17 cellular contexts compared by ENCODE assay signal in the genomic region with DNA sequence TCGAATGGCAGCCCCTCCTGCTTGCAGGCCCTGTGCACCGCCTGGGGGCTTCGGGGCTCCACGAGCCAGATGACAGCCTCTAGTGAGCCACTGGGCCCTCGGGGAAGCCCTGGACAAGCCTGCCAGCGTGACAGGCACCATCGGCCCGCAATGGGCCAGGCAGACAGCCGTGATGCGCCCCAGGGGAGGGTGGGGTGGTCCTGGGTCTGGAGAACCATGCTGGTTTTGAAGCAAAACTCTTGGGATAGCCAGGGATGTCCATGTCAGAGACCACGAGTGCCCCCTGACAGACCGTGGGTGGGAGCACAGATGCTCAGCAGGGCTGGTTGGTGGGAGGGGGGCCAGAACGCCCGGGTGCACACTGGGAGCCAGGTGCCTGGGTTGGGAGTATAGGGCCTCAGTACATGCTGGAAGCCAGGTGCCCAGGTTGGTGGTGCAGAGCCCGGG.
A peak's percentile ranks its signal among the peaks of the same experiment; 100 is the strongest.
DNase-seq lines count a peak whose midpoint lies in the region; ATAC-seq and TF ChIP-seq lines count a peak whose summit lies in the region.
"Had no signal": no experiment of that assay in that cellular context is flagged by ENCODE, and none has a peak within 500 bp of the region (broad histone marks: within the 10 kb centered on the region; RNA-seq: fewer than 3 reads in every experiment).

No MANE protein-coding gene starts in this region.

- DNase-seq in SK-N-SH (peak; percentile 86), HFFc6 (no peak)
- no peak for DNase-seq in stimulated activated effector memory CD8-positive, alpha-beta T cell treated with anti-CD3 and anti-CD28 coated beads, Interleukin-12 subunit alpha, Interleukin-12 subunit beta, amount 100 ng/mL, for 72 hours (ENCODE audit: low spot score in 2 of 2)
- DNase-seq: C1 segment of cervical spinal cord; Calu3; CD4-positive, alpha-beta memory T cell; COR-L47; DMS53; DMS79 treated with DMSO at 0.1 percent for 48 hours; GOT3 had no signal

- H3K27ac Mint-ChIP-seq in stimulated activated effector memory CD8-positive, alpha-beta T cell treated with anti-CD3 and anti-CD28 coated beads, Interleukin-12 subunit alpha, Interleukin-12 subunit beta, amount 100 ng/mL, for 72 hours = peak overlapping the region; percentile 82
- no peak overlapping the region for H3K27ac Mint-ChIP-seq in HFFc6
- H3K27ac Mint-ChIP-seq: B cell had no signal

- no peak overlapping the region for H2AFZ ChIP-seq in SK-N-SH (ENCODE audit: low read depth)

- POLR2A ChIA-PET in SK-N-SH (lab: Yijun Ruan, JAX) = no interaction called here

- CTCF ChIA-PET in SK-N-SH (lab: Yijun Ruan, JAX) = no interaction called here

- H3K9me2 ChIP-seq in SK-N-SH = no peaks in the 10 kb centered on the region

- H3K9ac ChIP-seq in SK-N-SH = no peak overlapping the region

- no peaks in the 10 kb centered on the region for H3K79me2 ChIP-seq in SK-N-SH (ENCODE audit: insufficient read depth)

- no peaks in the 10 kb centered on the region for H3K9me3 ChIP-seq in SK-N-SH
- H3K9me3 ChIP-seq: HAP-1 had no signal

- H3K27me3 Mint-ChIP-seq in HFFc6 (ENCODE audit: insufficient read depth) = no peaks in the 10 kb centered on the region; the same call in 1 of the 2 replicates
- H3K27me3 Mint-ChIP-seq: B cell; CD4-positive, alpha-beta memory T cell had no signal

- no peak overlapping the region for H3K4me2 ChIP-seq in SK-N-SH

- 0 out of 2 replicates have a peak, but pooled peaks have one; percentile 11 for TF ChIP-seq RAD21 in SK-N-SH (IDR thresholded peaks at IDR 0.05; ENCODE audit: low read length)

- H3K27ac ChIP-seq in SK-N-SH (ENCODE audit: low read depth in 2 of 2, low read length in 1 of 2) = peak overlapping the region in 1 of 2 experiments; percentile 53; a peak in 2 of 4 replicates
- H3K27ac ChIP-seq: 22Rv1 had no signal

- no peaks in the 10 kb centered on the region for H4K20me1 ChIP-seq in SK-N-SH (ENCODE audit: insufficient read depth)

- H3K36me3 ChIP-seq in SK-N-SH (replicated peaks in 1 of 2; ENCODE audit: control insufficient read depth in 1 of 2, insufficient read depth in 2 of 2, low read length in 1 of 2) = no peaks in the 10 kb centered on the region
- H3K36me3 ChIP-seq: HAP-1 had no signal

- 72% methylated on average over 11 of the region's 15 CpGs for WGBS in SK-N-SH (ENCODE audit: low lambda C conversion rate)

- no peak overlapping the region for H3K4me3 ChIP-seq in SK-N-SH (ENCODE audit: low read depth in 2 of 2, low read length in 1 of 2)
- H3K4me3 ChIP-seq: HAP-1 had no signal

- ATAC-seq in SK-N-SH treated with all-trans-retinoic acid at 6 μM for 48 hours (no peak), esophagus mucosa (peak; percentile 15), GM21723 (IDR thresholded peaks at IDR 0.05; ENCODE audit: unreplicated experiment) (no peak)
- no peak for ATAC-seq in stimulated activated effector memory CD8-positive, alpha-beta T cell treated with anti-CD3 and anti-CD28 coated beads, Interleukin-12 subunit alpha, Interleukin-12 subunit beta, amount 100 ng/mL, for 72 hours
- ATAC-seq in activated CD4-positive, CD25-positive, alpha-beta regulatory T cell treated with anti-CD3 and anti-CD28 coated beads, Interleukin-2, amount 50 U/mL, for 24 hours = no peak

- no peak for TF ChIP-seq CTCF in SK-N-SH (IDR thresholded peaks at IDR 0.05)
- TF ChIP-seq CTCF in HFFc6 (IDR thresholded peaks at IDR 0.05) = no peak

- TF ChIP-seq EP300 in SK-N-SH (IDR thresholded peaks at IDR 0.05; ENCODE audit: borderline replicate concordance in 1 of 2, low read depth in 1 of 2, low read length in 1 of 2) = peak in 1 of 2 experiments; percentile 10; a peak in 1 of 4 replicates

- no peaks in the 10 kb centered on the region for H3K27me3 ChIP-seq in SK-N-SH (ENCODE audit: insufficient read depth)

- H3K9me3 Mint-ChIP-seq in stimulated activated effector memory CD8-positive, alpha-beta T cell treated with anti-CD3 and anti-CD28 coated beads, Interleukin-12 subunit alpha, Interleukin-12 subunit beta, amount 100 ng/mL, for 72 hours = no peaks in the 10 kb centered on the region
- peaks cover 8% of the 10 kb centered on the region for H3K9me3 Mint-ChIP-seq in HFFc6
- H3K9me3 Mint-ChIP-seq: CD4-positive, alpha-beta memory T cell had no signal

- no peak overlapping the region for H3K4me3 Mint-ChIP-seq in stimulated activated effector memory CD8-positive, alpha-beta T cell treated with anti-CD3 and anti-CD28 coated beads, Interleukin-12 subunit alpha, Interleukin-12 subunit beta, amount 100 ng/mL, for 72 hours
- no peak overlapping the region for H3K4me3 Mint-ChIP-seq in HFFc6
- H3K4me3 Mint-ChIP-seq: B cell; CD4-positive, alpha-beta memory T cell had no signal

- H3K4me1 ChIP-seq in SK-N-SH (ENCODE audit: control insufficient read depth in 1 of 2, insufficient read depth in 2 of 2, low read depth in 1 of 2, low read length in 1 of 2) = peaks cover 0 to 29% of the 10 kb centered on the region in 2 experiments; a peak in 1 of 4 replicates
- H3K4me1 ChIP-seq: HAP-1 had no signal

- no peaks in the 10 kb centered on the region for H3F3A ChIP-seq in SK-N-SH (replicated peaks; ENCODE audit: insufficient read depth)

- H3K4me1 Mint-ChIP-seq in stimulated activated effector memory CD8-positive, alpha-beta T cell treated with anti-CD3 and anti-CD28 coated beads, Interleukin-12 subunit alpha, Interleukin-12 subunit beta, amount 100 ng/mL, for 72 hours = peaks cover 22% of the 10 kb centered on the region
- H3K4me1 Mint-ChIP-seq in HFFc6 (ENCODE audit: low read depth) = no peaks in the 10 kb centered on the region

- no peaks in the 10 kb centered on the region for H3K36me3 Mint-ChIP-seq in stimulated activated effector memory CD8-positive, alpha-beta T cell treated with anti-CD3 and anti-CD28 coated beads, Interleukin-12 subunit alpha, Interleukin-12 subunit beta, amount 100 ng/mL, for 72 hours
- H3K36me3 Mint-ChIP-seq in HFFc6 (ENCODE audit: low read depth) = no peaks in the 10 kb centered on the region; the same call in 1 of the 2 replicates

TF ChIP-seq in SK-N-SH, 30 proteins besides CTCF, POLR2A, EP300 and RAD21 (continues in another document):
- no peak for TF ChIP-seq GABPA (IDR thresholded peaks at IDR 0.05; ENCODE audit: low read depth)
- TF ChIP-seq RFX5 (IDR thresholded peaks at IDR 0.05; ENCODE audit: low read length) = no peak
- no peak for TF ChIP-seq NRF1 (IDR thresholded peaks at IDR 0.05; ENCODE audit: low read depth, low read length)
- no peak for TF ChIP-seq FOXM1 (IDR thresholded peaks at IDR 0.05; ENCODE audit: low read depth)
- no peak for TF ChIP-seq SIN3A (IDR thresholded peaks at IDR 0.05; ENCODE audit: borderline replicate concordance, low read depth, low read length)
- no peak for TF ChIP-seq TCF12 (IDR thresholded peaks at IDR 0.05)
- no peak for TF ChIP-seq MEF2A (IDR thresholded peaks at IDR 0.05; ENCODE audit: borderline replicate concordance, low read depth)
- no peak for TF ChIP-seq GATA2 (CRISPR knock-in tag; IDR thresholded peaks at IDR 0.05)
- no peak for TF ChIP-seq EZH2phosphoT487 (IDR thresholded peaks at IDR 0.05; ENCODE audit: borderline replicate concordance, low read depth)
- TF ChIP-seq POLR2AphosphoS5 (IDR thresholded peaks at IDR 0.05; ENCODE audit: low read depth, low read length) = no peak
- no peak for TF ChIP-seq TEAD4 (IDR thresholded peaks at IDR 0.05; ENCODE audit: borderline replicate concordance, insufficient read depth)
- TF ChIP-seq CHD2 (IDR thresholded peaks at IDR 0.05; ENCODE audit: low read length, partially characterized antibody) = no peak
- TF ChIP-seq ELF1 (IDR thresholded peaks at IDR 0.05) = no peak
- TF ChIP-seq FOSL2 (IDR thresholded peaks at IDR 0.05; ENCODE audit: borderline replicate concordance, low read depth) = no peak
- TF ChIP-seq, protein P1, sequence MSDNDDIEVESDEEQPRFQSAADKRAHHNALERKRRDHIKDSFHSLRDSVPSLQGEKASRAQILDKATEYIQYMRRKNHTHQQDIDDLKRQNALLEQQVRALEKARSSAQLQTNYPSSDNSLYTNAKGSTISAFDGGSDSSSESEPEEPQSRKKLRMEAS (IDR thresholded peaks at IDR 0.05; ENCODE audit: low read depth) = no peak
- TF ChIP-seq YY1 (IDR thresholded peaks at IDR 0.05; ENCODE audit: low read depth) = no peak

TF ChIP-seq in SK-N-SH treated with all-trans-retinoic acid at 6 μM for 48 hours, 23 proteins besides CTCF, POLR2A, EP300 and RAD21:
- TF ChIP-seq, protein P2, sequence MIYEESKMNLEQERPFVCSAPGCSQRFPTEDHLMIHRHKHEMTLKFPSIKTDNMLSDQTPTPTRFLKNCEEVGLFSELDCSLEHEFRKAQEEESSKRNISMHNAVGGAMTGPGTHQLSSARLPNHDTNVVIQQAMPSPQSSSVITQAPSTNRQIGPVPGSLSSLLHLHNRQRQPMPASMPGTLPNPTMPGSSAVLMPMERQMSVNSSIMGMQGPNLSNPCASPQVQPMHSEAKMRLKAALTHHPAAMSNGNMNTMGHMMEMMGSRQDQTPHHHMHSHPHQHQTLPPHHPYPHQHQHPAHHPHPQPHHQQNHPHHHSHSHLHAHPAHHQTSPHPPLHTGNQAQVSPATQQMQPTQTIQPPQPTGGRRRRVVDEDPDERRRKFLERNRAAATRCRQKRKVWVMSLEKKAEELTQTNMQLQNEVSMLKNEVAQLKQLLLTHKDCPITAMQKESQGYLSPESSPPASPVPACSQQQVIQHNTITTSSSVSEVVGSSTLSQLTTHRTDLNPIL (CRISPR knock-in tag; IDR thresholded peaks at IDR 0.05; ENCODE audit: low read depth) = no peak
- TF ChIP-seq BACH2 (CRISPR knock-in tag; IDR thresholded peaks at IDR 0.05; ENCODE audit: borderline replicate concordance) = no peak
- no peak for TF ChIP-seq SNAI2 (CRISPR knock-in tag; IDR thresholded peaks at IDR 0.05)
- no peak; the same call in 1 of the 2 replicates for TF ChIP-seq TCF4 (CRISPR knock-in tag; IDR thresholded peaks at IDR 0.05; ENCODE audit: borderline replicate concordance)
- no peak for TF ChIP-seq ZFP3 (CRISPR knock-in tag; IDR thresholded peaks at IDR 0.05)
- no peak for TF ChIP-seq ARNTL (CRISPR knock-in tag; IDR thresholded peaks at IDR 0.05; ENCODE audit: borderline replicate concordance, low read depth)
- TF ChIP-seq GLIS3 (CRISPR knock-in tag; IDR thresholded peaks at IDR 0.05) = no peak
TF ChIP-seq in SK-N-SH treated with all-trans-retinoic acid at 6 μM for 48 hours: peak in this region for 0.
